Comparison of ENCODE assay signal across 8 cellular contexts in the genomic region with DNA sequence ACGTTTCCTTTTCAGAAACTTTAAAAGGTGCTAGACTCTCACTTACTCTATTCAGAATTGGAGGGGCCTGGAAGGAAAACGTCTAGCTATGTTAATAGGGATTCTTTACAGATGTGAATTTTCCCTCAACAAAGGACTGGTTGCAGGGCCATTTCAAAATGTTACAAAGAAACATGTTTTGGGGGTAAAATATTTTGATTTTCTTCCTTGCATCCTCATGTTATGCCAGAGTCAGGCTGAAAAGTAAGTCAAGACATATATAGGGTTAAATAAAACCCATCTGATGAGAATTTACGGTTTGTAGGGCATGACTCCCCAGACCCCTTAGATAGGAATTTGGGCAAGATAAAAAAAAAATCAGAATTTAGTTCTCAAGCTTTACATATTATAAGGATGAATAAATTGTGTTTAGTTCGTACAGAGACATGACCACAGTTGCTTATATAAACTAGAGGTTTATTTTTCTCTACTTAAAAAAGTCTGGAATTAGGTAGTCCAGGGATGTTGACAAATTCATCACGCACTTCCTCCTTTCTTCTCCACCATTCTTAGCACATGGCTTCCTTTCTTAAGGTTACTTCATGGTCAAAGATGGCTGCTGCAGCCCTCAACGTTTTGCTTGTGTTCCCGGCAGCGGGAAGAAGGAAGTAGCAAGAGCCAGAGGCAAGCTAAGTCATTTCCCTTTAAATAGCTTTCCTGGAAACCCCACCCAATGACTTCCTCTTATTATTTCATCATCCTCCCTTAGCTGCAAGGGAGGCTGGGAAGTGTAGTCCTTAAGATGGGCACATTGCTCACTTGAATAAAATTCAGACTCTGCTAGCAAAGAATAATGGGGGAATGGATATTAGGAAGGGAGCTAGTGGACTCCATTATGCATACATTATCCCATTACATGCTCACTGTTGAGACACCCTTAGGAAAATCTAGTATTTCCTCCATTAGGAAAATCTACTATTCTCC. TPM values are rescaled to one million over a fixed set of nuclear protein-coding genes. Genes with fewer than 3 reads are reported as not detected.
DNase-seq lines count a peak whose midpoint lies in the region; ATAC-seq and TF ChIP-seq lines count a peak whose summit lies in the region.
"Not testable (repeated sequence)": the region's sequence is repeated elsewhere in the genome, so short reads cannot be mapped to it uniquely, and the experiment has no call there.

No MANE protein-coding gene starts in this region.

- H3K4me1 ChIP-seq in MM.1S (ENCODE audit: low read length), result peaks cover 33% of the 10 kb centered on the region
- H3K4me1 ChIP-seq in mucosa of descending colon (ENCODE audit: low read depth); upper lobe of right lung: not testable (repeated sequence)

- H3K9me3 ChIP-seq in MM.1S (replicated peaks; ENCODE audit: insufficient read depth, low read length); mucosa of descending colon; upper lobe of right lung: not testable (repeated sequence)

- H4K20me1 ChIP-seq in MM.1S (ENCODE audit: insufficient read depth, low read length), result not testable (repeated sequence)

- H3K9ac ChIP-seq in MM.1S (ENCODE audit: low read length), result not testable (repeated sequence)

- H3K27ac ChIP-seq in MM.1S (ENCODE audit: low read length); upper lobe of right lung: not testable (repeated sequence)

- intact Hi-C loops in mucosa of descending colon (cut with DNase I, micrococcal nuclease); upper lobe of right lung (cut with DNase I): not testable (repeated sequence)

- not testable (repeated sequence) for H3K4me2 ChIP-seq in MM.1S (ENCODE audit: low read depth, low read length)

- not testable (repeated sequence) for H3K79me2 ChIP-seq in MM.1S (ENCODE audit: low read length)

- DNase-seq in ELR (ENCODE audit: low read depth) (peak; percentile 95), HCEC 1CT (peak; percentile 95), MM.1S (peak; percentile 81), SK-MEL-5 (ENCODE audit: low read depth, low spot score) (peak; percentile 85), fibroblast of pulmonary artery (ENCODE audit: low read depth) (peak; percentile 94), mucosa of descending colon (peak in 1 of 3 donors; percentile 49)
- DNase-seq in activated effector memory CD4-positive, alpha-beta T cell treated with Interleukin-2 at 50 U/mL for 16 hours, result peak; percentile 14
- DNase-seq in upper lobe of right lung, result not testable (repeated sequence)

- in situ Hi-C loops in SK-MEL-5 (cut with HindIII; ENCODE audit: low pct_unique_long_range_greater_than_20kb, low sequenced_read_pairs), result not testable (repeated sequence)

- H3K9me2 ChIP-seq in MM.1S (replicated peaks; ENCODE audit: insufficient read depth, low read length), result not testable (repeated sequence)

- TF ChIP-seq CTCF in MM.1S (IDR thresholded peaks at IDR 0.05; ENCODE audit: low read length); fibroblast of pulmonary artery (IDR thresholded peaks at IDR 0.05; ENCODE audit: low read length, missing control alignments); mucosa of descending colon (IDR thresholded peaks at IDR 0.05); upper lobe of right lung (IDR thresholded peaks at IDR 0.05): not testable (repeated sequence)

- not testable (repeated sequence) for H3K4me3 ChIP-seq in MM.1S (ENCODE audit: low read length); fibroblast of pulmonary artery (replicated peaks; ENCODE audit: low read depth, low read length); mucosa of descending colon; upper lobe of right lung

- peak; percentile 94 for ATAC-seq in mucosa of descending colon
- peak; percentile 94 for ATAC-seq in upper lobe of right lung

- H3K27me3 ChIP-seq in MM.1S (replicated peaks; ENCODE audit: insufficient read depth, low read length); upper lobe of right lung: not testable (repeated sequence)

- H3F3A ChIP-seq in MM.1S (ENCODE audit: insufficient read depth, low read length), result peaks cover 30% of the 10 kb centered on the region

- not testable (repeated sequence) for H3K36me3 ChIP-seq in MM.1S (replicated peaks; ENCODE audit: insufficient read depth, low read length); mucosa of descending colon (ENCODE audit: low read depth); upper lobe of right lung

- not testable (repeated sequence) for H2AFZ ChIP-seq in MM.1S (ENCODE audit: low read length)

RNA-seq across cellular contexts. Expression of a gene that starts 12.7 kb away (rescaled TPM):
- total RNA-seq in SK-MEL-5 (2014; rRNA removed; shearing (Covaris generic)), result 39.3 and 43.8 TPM in 2 replicates
- polyA plus RNA-seq in SK-MEL-5 (2015; cell fraction: cytosol; rRNA removed), result 26.0 and 28.8 TPM in 2 replicates
- polyA plus RNA-seq in SK-MEL-5 (2015; cell fraction: nucleus; rRNA removed), result 19.1 and 27.4 TPM in 2 replicates
- 10 to 100 TPM; 55.8 to 69.8 (median 56.0) TPM for total RNA-seq in mucosa of descending colon
- total RNA-seq in upper lobe of right lung, result 49.7 TPM
